Comparison of ENCODE assay signal across 1 cellular context in the genomic region with DNA sequence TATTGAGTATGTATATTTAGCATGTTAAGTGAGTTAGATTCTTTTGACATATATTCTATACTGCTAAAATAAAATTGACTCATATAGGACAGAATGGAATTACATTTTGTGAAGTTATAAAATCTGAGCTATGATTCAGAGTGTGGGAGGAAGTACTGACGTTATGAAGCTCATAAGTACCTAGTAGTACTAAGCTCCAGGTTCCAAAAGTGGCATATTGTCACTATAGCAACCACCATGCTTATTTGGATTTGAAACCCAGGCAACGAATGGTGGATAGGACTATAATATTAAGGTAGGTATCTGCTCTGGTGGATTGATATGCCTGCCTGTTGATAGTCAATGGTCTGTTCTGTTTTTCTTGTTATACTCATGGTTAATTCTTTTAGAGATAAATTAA.
TF ChIP-seq lines count a peak whose summit lies in the region.

No MANE protein-coding gene starts in this region.

TF ChIP-seq in IMR-90, 13 proteins besides CTCF, POLR2A, EP300 and RAD21 (continued from another document):
- no peak for TF ChIP-seq USF2 (IDR thresholded peaks at IDR 0.05; ENCODE audit: low read depth, low read length)
- no peak for TF ChIP-seq CEBPB (IDR thresholded peaks at IDR 0.05; ENCODE audit: low read depth, low read length)
- no peak for TF ChIP-seq MAFK (IDR thresholded peaks at IDR 0.05; ENCODE audit: low read depth, low read length)
- TF ChIP-seq MAZ (IDR thresholded peaks at IDR 0.05; ENCODE audit: borderline replicate concordance, low read depth, low read length), result no peak
- TF ChIP-seq CHD1 (IDR thresholded peaks at IDR 0.05; ENCODE audit: low read depth, low read length), result no peak
